Comparison of ENCODE assay signal across 13 cellular contexts in genomic region chr18:48797841-48798255, GRCh38.
DNase-seq lines count a peak whose midpoint lies in the region; ATAC-seq and TF ChIP-seq lines count a peak whose summit lies in the region.
"Had no signal": no experiment of that assay in that cellular context is flagged by ENCODE, and none has a peak within 500 bp of the region (broad histone marks: within the 10 kb centered on the region; RNA-seq: fewer than 3 reads in every experiment).

No MANE protein-coding gene starts in this region.

- in situ Hi-C loops in KBM-7 (cut with MboI; ENCODE audit: low pct_unique_long_range_greater_than_20kb, low sequenced_read_pairs), result no loop called here

- no peaks in the 10 kb centered on the region for H3K27me3 ChIP-seq in lower lobe of right lung (ENCODE audit: low read depth)
- no peaks in the 10 kb centered on the region for H3K27me3 ChIP-seq in aorta (ENCODE audit: control insufficient read depth in 1 of 2, insufficient read depth in 2 of 2, low read length in 1 of 2)

- H3K27me3 Mint-ChIP-seq in activated naive CD4-positive, alpha-beta T cell treated with anti-CD3 and anti-CD28 coated beads, Interleukin-2, amount 10 ng/mL, durations not matched to agents 7 days and 5 days, result peaks cover 49% of the 10 kb centered on the region

- H3K36me3 Mint-ChIP-seq in activated naive CD4-positive, alpha-beta T cell treated with anti-CD3 and anti-CD28 coated beads, Interleukin-2, amount 10 ng/mL, durations not matched to agents 7 days and 5 days, result peaks cover 1% of the 10 kb centered on the region

- H3K4me3 Mint-ChIP-seq in activated naive CD4-positive, alpha-beta T cell treated with anti-CD3 and anti-CD28 coated beads, Interleukin-2, amount 10 ng/mL, durations not matched to agents 7 days and 5 days, result no peak overlapping the region
- H3K4me3 Mint-ChIP-seq: HFFc6; mesothelial cell of epicardium; T-helper 1 cell treated with Interleukin-12 subunit alpha and Interleukin-12 subunit beta and Interleukin-4 antibody, amounts not matched to agents 30 μg/mL and 1 μg/mL, for 36 hours had no signal

- H3K9me3 Mint-ChIP-seq in activated naive CD4-positive, alpha-beta T cell treated with anti-CD3 and anti-CD28 coated beads, Interleukin-2, amount 10 ng/mL, durations not matched to agents 7 days and 5 days, result no peaks in the 10 kb centered on the region
- H3K9me3 Mint-ChIP-seq: HFFc6; mesothelial cell of epicardium; T-helper 1 cell treated with Interleukin-12 subunit alpha and Interleukin-12 subunit beta and Interleukin-4 antibody, amounts not matched to agents 30 μg/mL and 1 μg/mL, for 36 hours had no signal

- 29 to 31% methylated on average over 9 of the region's 9 CpGs for WGBS in aorta, 2 donors

- no peak overlapping the region for H3K27ac ChIP-seq in lower lobe of right lung
- peak overlapping the region in 1 of 2 donors; percentile 46 for H3K27ac ChIP-seq in aorta (ENCODE audit: low read depth in 1 of 2, low read length in 2 of 2)

- CTCF ChIA-PET in activated naive CD4-positive, alpha-beta T cell treated with anti-CD3 and anti-CD28 coated beads, Interleukin-2, amount 10 ng/mL, durations not matched to agents 7 days and 5 days (lab: Charles Lee), result no interaction called here

- H3K36me3 ChIP-seq in lower lobe of right lung (peaks cover 4% of the 10 kb centered on the region), aorta (ENCODE audit: control insufficient read depth in 1 of 2, insufficient read depth in 2 of 2, low read length in 1 of 2) (no peaks in the 10 kb centered on the region)

- H3K27ac Mint-ChIP-seq in activated naive CD4-positive, alpha-beta T cell treated with anti-CD3 and anti-CD28 coated beads, Interleukin-2, amount 10 ng/mL, durations not matched to agents 7 days and 5 days, result no peak overlapping the region
- H3K27ac Mint-ChIP-seq: HFFc6; mesothelial cell of epicardium; T-helper 1 cell treated with Interleukin-12 subunit alpha and Interleukin-12 subunit beta and Interleukin-4 antibody, amounts not matched to agents 30 μg/mL and 1 μg/mL, for 36 hours had no signal

- DNase-seq in activated naive CD4-positive, alpha-beta T cell treated with anti-CD3 and anti-CD28 coated beads, Interleukin-2, amount 10 ng/mL, durations not matched to agents 7 days and 5 days, result peak; percentile 10
- DNase-seq in activated naive CD4-positive, alpha-beta T cell (lab: John Stamatoyannopoulos, UW), result no peak
- DNase-seq in cerebellum (ENCODE audit: low spot score) (peak; percentile 70), lower lobe of right lung (peak; percentile 14), aorta (peak; percentile 36 to 59), omental fat pad (ENCODE audit: low spot score) (no peak), KBM-7 (no peak)
- DNase-seq: HFFc6, hippocampal formation, NCI-H2107 had no signal

- intact Hi-C loops in lower lobe of right lung (cut with DNase I) (no loop called here), aorta (cut with DNase I) (no loop called here)

- H3K4me1 Mint-ChIP-seq in activated naive CD4-positive, alpha-beta T cell treated with anti-CD3 and anti-CD28 coated beads, Interleukin-2, amount 10 ng/mL, durations not matched to agents 7 days and 5 days, result peaks cover 5% of the 10 kb centered on the region

- H3K4me1 ChIP-seq in lower lobe of right lung (peaks cover 4% of the 10 kb centered on the region), aorta (ENCODE audit: control insufficient read depth in 1 of 2, insufficient read depth in 2 of 2, low read length in 2 of 2) (peaks cover 0 to 2% of the 10 kb centered on the region in 2 donors)

- TF ChIP-seq CTCF in lower lobe of right lung (IDR thresholded peaks at IDR 0.05) (no peak), omental fat pad (IDR thresholded peaks at IDR 0.05) (no peak)

- H3K9me3 ChIP-seq in lower lobe of right lung, result no peaks in the 10 kb centered on the region
- no peaks in the 10 kb centered on the region for H3K9me3 ChIP-seq in aorta (ENCODE audit: control insufficient read depth, low read length)

- peak in 1 of 2 donors; percentile 31 for ATAC-seq in lower lobe of right lung
- no peak for ATAC-seq in aorta (ENCODE audit: low FRiP score)
- no peak for ATAC-seq in omental fat pad (ENCODE audit: low FRiP score)
- no peak for ATAC-seq in HG03378 (IDR thresholded peaks at IDR 0.05; ENCODE audit: unreplicated experiment)

- H3K4me3 ChIP-seq in lower lobe of right lung, result no peak overlapping the region
- H3K4me3 ChIP-seq in aorta (ENCODE audit: low read length in 2 of 2), result no peak overlapping the region

Comparison
In these comparisons a context has a peak if more than half of its experiments do, and no peak if none do; other contexts are left out.
1. DNase-seq: peak in activated naive CD4-positive, alpha-beta T cell treated with anti-CD3 and anti-CD28 coated beads, Interleukin-2, amount 10 ng/mL, durations not matched to agents 7 days and 5 days (single experiment), cerebellum (single experiment), lower lobe of right lung (single experiment) and aorta (2 of 2); none in activated naive CD4-positive, alpha-beta T cell (0 of 4), omental fat pad (single experiment) and KBM-7 (single experiment).